28 cellular contexts compared by ENCODE assay signal in the genomic region with DNA sequence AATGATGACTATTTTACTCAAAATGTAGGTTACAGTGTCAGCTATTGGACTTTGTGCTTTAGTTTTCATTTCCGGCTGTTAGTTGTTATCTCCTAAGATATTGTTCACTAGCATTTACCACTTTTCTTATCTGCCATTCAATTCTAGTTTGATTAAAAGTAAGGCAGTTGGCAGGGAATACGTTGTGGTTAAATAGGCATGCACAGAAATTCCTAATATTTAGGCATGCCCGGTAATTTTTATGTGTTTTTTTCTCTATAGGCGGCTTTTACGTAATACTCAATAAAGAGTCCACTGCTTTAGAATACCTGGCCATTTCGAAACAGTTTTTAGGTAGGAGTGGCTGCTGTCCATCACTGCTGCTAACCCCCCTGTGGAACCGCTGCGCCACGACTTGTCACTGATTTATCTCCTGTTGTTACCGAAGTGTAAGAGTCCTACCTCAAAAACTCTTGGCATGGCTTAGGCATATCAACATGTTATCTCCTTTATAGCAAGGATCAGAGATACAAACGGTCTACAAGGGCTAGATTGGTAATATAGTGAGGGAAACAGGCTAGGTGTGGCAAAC. TPM values are rescaled to one million over a fixed set of nuclear protein-coding genes. Genes with fewer than 3 reads are reported as not detected.
A peak's percentile ranks its signal among the peaks of the same experiment; 100 is the strongest.
DNase-seq lines count a peak whose midpoint lies in the region; ATAC-seq and TF ChIP-seq lines count a peak whose summit lies in the region.
"Had no signal": no experiment of that assay in that cellular context is flagged by ENCODE, and none has a peak within 500 bp of the region (broad histone marks: within the 10 kb centered on the region; RNA-seq: fewer than 3 reads in every experiment).

No MANE protein-coding gene starts in this region.

- H3K4me1 ChIP-seq in HEK293 (ENCODE audit: control insufficient read depth, insufficient read depth, low read length) (no peaks in the 10 kb centered on the region), RWPE2 (ENCODE audit: insufficient read depth, poor library complexity, severe bottlenecking) (peaks cover 33% of the 10 kb centered on the region), hepatocyte (ENCODE audit: insufficient read depth) (peaks cover 12% of the 10 kb centered on the region), transverse colon (peaks cover 9 to 39% (median 24%) of the 10 kb centered on the region in 4 donors)
- H3K4me1 ChIP-seq: breast epithelium, gastroesophageal sphincter, lower lobe of right lung had no signal

- H3K27me3 ChIP-seq in RWPE2 (ENCODE audit: insufficient read depth, poor library complexity, severe bottlenecking) (no peaks in the 10 kb centered on the region), hepatocyte (no peaks in the 10 kb centered on the region), transverse colon (no peaks in the 10 kb centered on the region)
- H3K27me3 ChIP-seq: BLaER1, breast epithelium, gastroesophageal sphincter, ovary had no signal

- H3K9me3 ChIP-seq in HEK293 (ENCODE audit: control insufficient read depth, insufficient read depth, low read depth, low read length) = no peaks in the 10 kb centered on the region
- H3K9me3 ChIP-seq in RWPE2 (ENCODE audit: severe bottlenecking) = no peaks in the 10 kb centered on the region
- H3K9me3 ChIP-seq in hepatocyte (ENCODE audit: low read depth) = no peaks in the 10 kb centered on the region
- H3K9me3 ChIP-seq in transverse colon = no peaks in the 10 kb centered on the region
- H3K9me3 ChIP-seq: BLaER1, breast epithelium, gastroesophageal sphincter, lower lobe of right lung, ovary had no signal

- H3K36me3 ChIP-seq in HEK293 (ENCODE audit: control insufficient read depth in 2 of 2, insufficient read depth in 1 of 2, low read length in 2 of 2) (no peaks in the 10 kb centered on the region), RWPE2 (ENCODE audit: low read depth) (no peaks in the 10 kb centered on the region; the same call in 1 of the 2 replicates), hepatocyte (replicated peaks; ENCODE audit: insufficient read depth, low read depth) (no peaks in the 10 kb centered on the region), transverse colon (no peaks in the 10 kb centered on the region)
- H3K36me3 ChIP-seq: breast epithelium, ovary had no signal

- intact Hi-C loops in transverse colon (cut with DNase I; ENCODE audit: low total_unique reads) = no loop called here

- H3K4me3 ChIP-seq in HEK293 (ENCODE audit: low read depth, low read length) = no peak overlapping the region
- H3K4me3 ChIP-seq in RWPE2 (ENCODE audit: severe bottlenecking) = no peak overlapping the region
- H3K4me3 ChIP-seq in hepatocyte = no peak overlapping the region
- peak overlapping the region in 1 of 4 donors; percentile 16 for H3K4me3 ChIP-seq in transverse colon
- H3K4me3 ChIP-seq: BLaER1, breast epithelium, gastroesophageal sphincter, lower lobe of right lung, ovary had no signal

- CTCF ChIA-PET in HEK293 (lab: Yijun Ruan, JAX) = no interaction called here

- TF ChIP-seq POLR2A in transverse colon (IDR thresholded peaks at IDR 0.05) = no peak

- H3K27ac ChIP-seq in HEK293 (ENCODE audit: extremely low read depth, low read depth, low read length) (no peak overlapping the region), RWPE2 (ENCODE audit: poor library complexity, severe bottlenecking) (peak overlapping the region; percentile 97), hepatocyte (peak overlapping the region; percentile 45), transverse colon (peak overlapping the region; percentile 73 to 81 (median 74))
- H3K27ac ChIP-seq: BLaER1, breast epithelium, gastroesophageal sphincter, KMS-11, lower lobe of right lung, ovary had no signal

- H2AFZ ChIP-seq in hepatocyte = no peak overlapping the region

- in situ Hi-C loops in transverse colon (cut with MboI; ENCODE audit: low pct_ligation_motif_present in 1 of 4, low pct_unique_long_range_greater_than_20kb in 1 of 4, low sequenced_read_pairs in 3 of 4) = no loop called here

- no peaks in the 10 kb centered on the region for H3K79me2 ChIP-seq in hepatocyte

- DNase-seq in RWPE2 (ENCODE audit: low spot score) (no peak), hepatocyte (ENCODE audit: low spot score) (no peak), transverse colon (peak; percentile 47), anterior cingulate cortex (lab: John Stamatoyannopoulos, UW) (no peak), SIG-M5 (lab: John Stamatoyannopoulos, UW) (no peak)
- DNase-seq: activated CD4-positive, alpha-beta T cell treated with anti-CD3 and anti-CD28 coated beads for 36 hours; activated CD8-positive, alpha-beta T cell treated with anti-CD3 and anti-CD28 coated beads, Interleukin-2, amount 10 ng/mL, durations not matched to agents 7 days and 5 days; activated naive CD4-positive, alpha-beta T cell treated with anti-CD3 and anti-CD28 coated beads, Interleukin-2, amount 50 U/mL, for 16 hours; amniotic stem cell; DMS53; H9; lower lobe of right lung; MM.1S; NCI-H1105 treated with DMSO at 0.1 percent for 48 hours; NCI-H2029; NCI-H524 treated with DMSO at 0.1 percent for 48 hours; ovary; PC-3; Right ventricle myocardium superior; T-helper 17 cell had no signal

- no peaks in the 10 kb centered on the region for H4K20me1 ChIP-seq in hepatocyte (ENCODE audit: insufficient read depth, poor library complexity, severe bottlenecking)
- H4K20me1 ChIP-seq: BLaER1 had no signal

- no peaks in the 10 kb centered on the region for H3K9me2 ChIP-seq in hepatocyte (replicated peaks; ENCODE audit: insufficient read depth)

- H3K4me2 ChIP-seq in hepatocyte = peak overlapping the region; percentile 55
- H3K4me2 ChIP-seq: KMS-11 had no signal

- TF ChIP-seq EP300 in transverse colon (IDR thresholded peaks at IDR 0.05; ENCODE audit: low read depth) = no peak

- POLR2A ChIA-PET in HEK293 (lab: Yijun Ruan, JAX) = no interaction called here

- 56% methylated on average over 11 of the region's 11 CpGs for WGBS in hepatocyte (ENCODE audit: low lambda C conversion rate, missing lambda C conversion rate)
- 59 to 60% methylated on average over 11 of the region's 11 CpGs for WGBS in transverse colon (ENCODE audit: low coverage in 1 of 2), 2 donors

- TF ChIP-seq CTCF in HEK293 (tag by site-specific recombination; IDR thresholded peaks at IDR 0.05) (no peak), RWPE2 (IDR thresholded peaks at IDR 0.05; ENCODE audit: poor library complexity, severe bottlenecking) (no peak), hepatocyte (IDR thresholded peaks at IDR 0.05; ENCODE audit: poor library complexity) (no peak), transverse colon (IDR thresholded peaks at IDR 0.05) (no peak)

- ATAC-seq in RWPE2 (ENCODE audit: low read depth) = peak; percentile 10; the same call in 2 of the 3 replicates
- no peak for ATAC-seq in GM18520 (IDR thresholded peaks at IDR 0.05; ENCODE audit: unreplicated experiment)
- ATAC-seq: activated CD4-positive, alpha-beta T cell treated with anti-CD3 and anti-CD28 coated beads for 36 hours; activated CD8-positive, alpha-beta T cell treated with anti-CD3 and anti-CD28 coated beads, Interleukin-2, amount 10 ng/mL, durations not matched to agents 7 days and 5 days; activated T-helper 17 cell treated with anti-CD3 and anti-CD28 coated beads, Interleukin-2, amount 50 U/mL, for 72 hours; gastroesophageal sphincter; lower lobe of right lung; PC-3; stimulated activated memory B cell treated with anti-CD40 and anti-IgM and Interleukin-4, amounts not matched to agents 10 μg/mL and 1 μg/mL and 100 μg/mL, for 72 hours; T-helper 17 cell had no signal

TF ChIP-seq in HEK293, 187 proteins besides CTCF, POLR2A, EP300 and RAD21:
- TF ChIP-seq ZNF335 (tag by site-specific recombination; conservative IDR thresholded peaks at IDR 0.05) (0 out of 2 replicates have a peak, but pooled peaks have one; percentile 33), ZNF596 (tag by site-specific recombination; IDR thresholded peaks at IDR 0.05) (no peak)
TF ChIP-seq in HEK293: peak in this region for 1.

RNA-seq across cellular contexts. Expression of gene BABAM2, which starts 39.5 kb away (rescaled TPM):
- total RNA-seq in hepatocyte (28.8 and 30.8 TPM in 2 replicates), transverse colon (10 to 100 TPM; 33.3 to 48.9 (median 37.9) TPM)
- polyA plus RNA-seq in hepatocyte = 43.6 and 49.4 TPM in 2 replicates

RNA-seq across cellular contexts. Expression of gene RBKS, which starts 39.8 kb away (rescaled TPM):
- 5.5 and 6.7 TPM in 2 replicates for total RNA-seq in hepatocyte
- 6.0 and 7.2 TPM in 2 replicates for polyA plus RNA-seq in hepatocyte
- total RNA-seq in transverse colon = 10 to 100 TPM in 2 of 4 donors, 1 to 10 TPM in 1, not detected in 1; 1.5 to 15.2 (median 15.1) TPM
